ENCODE assay signal across 8 cellular contexts in the genomic region with DNA sequence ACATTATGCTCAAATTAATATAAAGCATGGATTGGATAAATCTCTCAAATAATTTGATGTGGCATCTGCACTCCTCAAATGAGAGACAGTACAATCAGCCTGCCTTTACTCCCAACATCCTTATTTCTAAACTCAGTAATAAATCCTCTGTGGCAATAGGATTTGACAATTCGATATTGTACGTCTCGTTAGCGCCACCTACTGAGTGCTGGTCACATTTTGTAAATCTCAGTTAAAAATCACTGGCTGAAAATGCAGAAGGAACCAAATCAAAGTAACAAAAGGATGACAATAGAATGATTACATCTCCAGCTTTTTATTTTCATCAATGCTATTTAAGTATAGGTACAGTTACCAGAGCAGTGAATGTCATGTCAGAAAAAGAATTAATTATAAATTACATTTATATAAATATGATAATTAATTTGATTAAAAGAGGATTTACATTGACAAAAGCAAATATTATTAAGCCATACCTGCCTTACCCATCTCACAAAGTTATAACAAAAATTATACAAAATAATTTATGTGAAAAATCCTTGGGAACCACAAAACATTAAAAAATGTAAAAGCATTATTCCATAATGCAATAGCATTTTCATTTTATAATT. TPM values are rescaled to one million over a fixed set of nuclear protein-coding genes. Genes with fewer than 3 reads are reported as not detected.
DNase-seq lines count a peak whose midpoint lies in the region; ATAC-seq and TF ChIP-seq lines count a peak whose summit lies in the region.

No MANE protein-coding gene starts in this region.

- peak; percentile 42 for DNase-seq in ELF-1 (ENCODE audit: low read depth, low spot score)
- peak; percentile 67 for DNase-seq in NCI-H345 treated with DMSO at 0.1 percent for 48 hours (lab: John Stamatoyannopoulos, UW; ENCODE audit: unreplicated experiment)
- DNase-seq in activated CD4-positive, alpha-beta T cell treated with anti-CD3 and anti-CD28 coated beads for 4 hours = peak; percentile 60 to 71
- DNase-seq in dedifferentiated amniotic fluid mesenchymal stem cell (ENCODE audit: extremely low spot score) = peak; percentile 82
- peak; percentile 71 to 85 for DNase-seq in lower leg skin (ENCODE audit: low spot score in 2 of 2)
- peak; percentile 21 for DNase-seq in stimulated activated CD8-positive, alpha-beta memory T cell treated with anti-CD3 and anti-CD28 coated beads, Interleukin-12 subunit alpha, Interleukin-12 subunit beta, amount 100 ng/mL, for 24 hours (ENCODE audit: extremely low read depth)

- intact Hi-C loops in lower leg skin (cut with DNase I; ENCODE audit: low total_unique reads) = no loop called here

- no peak for TF ChIP-seq POLR2A in lower leg skin (IDR thresholded peaks at IDR 0.05)

- TF ChIP-seq CTCF in lower leg skin (IDR thresholded peaks at IDR 0.05) = no peak

- WGBS in lower leg skin, 2 donors = 0 to 1% methylated on average over 4 of the region's 4 CpGs

- ATAC-seq in HG03025 (IDR thresholded peaks at IDR 0.05; ENCODE audit: low FRiP score, unreplicated experiment) (peak; percentile 54), GM21381 (IDR thresholded peaks at IDR 0.05; ENCODE audit: unreplicated experiment) (no peak)

- H3K4me3 ChIP-seq in lower leg skin (ENCODE audit: low read depth, poor library complexity, severe bottlenecking) = no peak overlapping the region

RNA-seq across cellular contexts. Expression of gene GJE1, which starts 20.2 kb away (rescaled TPM):
- total RNA-seq in lower leg skin = not detected

RNA-seq across cellular contexts. Expression of gene NMBR, which starts 34.4 kb away (rescaled TPM):
- total RNA-seq in lower leg skin = not detected

RNA-seq across cellular contexts. Expression of gene VTA1, which starts 34.5 kb away (rescaled TPM):
- 10 to 100 TPM; 40.9 to 54.5 (median 49.5) TPM for total RNA-seq in lower leg skin

Comparison
In these comparisons a context has a peak if more than half of its experiments do, and no peak if none do; other contexts are left out.
1. DNase-seq: peak in every context shown above with its lines; median percentile 82 in dedifferentiated amniotic fluid mesenchymal stem cell; 78 in lower leg skin; 67 in NCI-H345 treated with DMSO at 0.1 percent for 48 hours; 66 in activated CD4-positive, alpha-beta T cell treated with anti-CD3 and anti-CD28 coated beads for 4 hours; 42 in ELF-1; 21 in stimulated activated CD8-positive, alpha-beta memory T cell treated with anti-CD3 and anti-CD28 coated beads, Interleukin-12 subunit alpha, Interleukin-12 subunit beta, amount 100 ng/mL, for 24 hours.